In the genomic region with DNA sequence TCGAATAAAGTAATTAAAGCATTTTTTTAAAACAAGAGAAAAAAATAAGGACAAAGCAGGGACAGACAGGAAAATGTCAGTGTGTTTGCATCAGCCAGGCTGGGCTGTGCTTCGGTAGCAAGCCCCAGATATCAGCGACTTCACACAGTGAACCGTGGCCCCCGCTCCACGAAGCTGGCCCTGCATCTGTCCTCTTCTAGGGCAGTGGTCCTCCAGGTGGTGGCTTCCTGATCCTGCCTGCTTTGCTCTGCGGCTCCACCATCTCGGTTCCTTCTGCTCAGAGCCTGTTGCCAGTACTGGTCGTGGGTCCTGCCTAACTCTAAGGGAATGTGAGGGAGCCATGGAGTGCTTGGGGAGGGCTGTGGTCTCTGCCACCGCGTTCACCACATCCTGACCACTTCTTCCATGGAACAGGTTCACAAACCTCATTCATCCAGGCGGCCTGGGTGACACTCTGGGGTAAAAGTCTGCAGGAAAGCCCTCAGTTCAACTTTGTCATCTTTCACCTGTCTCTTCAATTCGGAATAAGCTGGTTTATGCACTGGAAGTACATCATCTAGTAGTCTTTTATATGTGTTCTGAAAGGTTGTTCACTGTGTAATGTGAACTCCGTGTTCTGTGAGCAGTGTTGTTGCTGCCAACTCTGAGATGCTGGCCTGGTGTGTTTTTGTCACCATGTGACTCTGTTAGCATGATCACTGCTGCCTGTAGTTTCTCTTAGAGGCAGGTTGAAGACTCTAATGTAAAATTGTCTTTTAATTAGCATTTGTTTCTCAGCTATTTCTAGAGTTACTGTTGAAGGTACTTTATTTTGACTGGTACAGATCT, we compare ENCODE assay signal across 15 cellular contexts. TPM values are rescaled to one million over a fixed set of nuclear protein-coding genes. Genes with fewer than 3 reads are reported as not detected.
A peak's percentile ranks its signal among the peaks of the same experiment; 100 is the strongest.
DNase-seq lines count a peak whose midpoint lies in the region; ATAC-seq and TF ChIP-seq lines count a peak whose summit lies in the region.
"Had no signal": no experiment of that assay in that cellular context is flagged by ENCODE, and none has a peak within 500 bp of the region (broad histone marks: within the 10 kb centered on the region; RNA-seq: fewer than 3 reads in every experiment).

No MANE protein-coding gene starts in this region.

- CTCF ChIA-PET in RWPE1 (lab: Yijun Ruan, JAX): interaction anchor here (0.9 kb wide), 1 partner anchor 233 kb away, joined by 3 read pairs; no protein-coding TSS in a partner anchor

- H3K4me1 ChIP-seq in DND-41 (ENCODE audit: insufficient read depth, low read length) (no peaks in the 10 kb centered on the region), neuronal stem cell (ENCODE audit: control insufficient read depth in 2 of 2, insufficient read depth in 1 of 2, low read depth in 1 of 2, low read length in 2 of 2) (no peaks in the 10 kb centered on the region)
- H3K4me1 ChIP-seq in effector memory CD4-positive, alpha-beta T cell (ENCODE audit: control insufficient read depth, insufficient read depth, low read length, poor library complexity, severe bottlenecking): no peaks in the 10 kb centered on the region

- no peak overlapping the region for H4K91ac ChIP-seq in neuronal stem cell (ENCODE audit: low read depth, low read length, poor library complexity)

- intact Hi-C loops in dorsolateral prefrontal cortex (cut with DNase I): no loop called here

- ATAC-seq in DND-41 (ENCODE audit: insufficient read depth, low read depth) (peak; percentile 56), GM19023 (IDR thresholded peaks at IDR 0.05; ENCODE audit: unreplicated experiment) (no peak)
- ATAC-seq: HCT116, sciatic nerve had no signal

- H3K18ac ChIP-seq in neuronal stem cell (ENCODE audit: low read length): no peak overlapping the region

- no peaks in the 10 kb centered on the region for H3K79me2 ChIP-seq in DND-41 (ENCODE audit: insufficient read depth, low read length)

- POLR2A ChIA-PET in RWPE1 (lab: Yijun Ruan, JAX; ENCODE audit: low non-redundant PET): no interaction called here

- H3K36me3 ChIP-seq in DND-41 (ENCODE audit: insufficient read depth, low read length) (peaks cover 9% of the 10 kb centered on the region), neuronal stem cell (replicated peaks in 1 of 2; ENCODE audit: control insufficient read depth in 2 of 2, insufficient read depth in 2 of 2, low read length in 2 of 2) (peaks cover 11 to 51% of the 10 kb centered on the region in 2 donors)
- H3K36me3 ChIP-seq in effector memory CD4-positive, alpha-beta T cell (ENCODE audit: control insufficient read depth, insufficient read depth, low read length): no peaks in the 10 kb centered on the region
- H3K36me3 ChIP-seq: thoracic aorta had no signal

- H3K9me3 ChIP-seq in DND-41 (ENCODE audit: insufficient read depth, low read length, severe bottlenecking) (no peaks in the 10 kb centered on the region), neuronal stem cell (replicated peaks in 1 of 2; ENCODE audit: control insufficient read depth in 2 of 2, insufficient read depth in 1 of 2, low read depth in 1 of 2, low read length in 2 of 2) (no peaks in the 10 kb centered on the region)
- no peaks in the 10 kb centered on the region for H3K9me3 ChIP-seq in effector memory CD4-positive, alpha-beta T cell (ENCODE audit: control insufficient read depth, low read length)
- H3K9me3 ChIP-seq: thoracic aorta had no signal

- H3K9ac ChIP-seq in DND-41 (ENCODE audit: low read depth, low read length): no peak overlapping the region
- H3K9ac ChIP-seq in neuronal stem cell (ENCODE audit: low read depth, low read length, poor library complexity): peak overlapping the region; percentile 34

- H2BK15ac ChIP-seq in neuronal stem cell (ENCODE audit: low read length): no peak overlapping the region

- no peaks in the 10 kb centered on the region for H3K79me1 ChIP-seq in neuronal stem cell (ENCODE audit: low read depth, low read length)

- no peak overlapping the region for H2BK5ac ChIP-seq in neuronal stem cell (ENCODE audit: low read length)

- no peak overlapping the region for H2BK120ac ChIP-seq in neuronal stem cell (ENCODE audit: low read depth, low read length)

- H2AFZ ChIP-seq in DND-41 (ENCODE audit: low read depth, low read length) (no peak overlapping the region), neuronal stem cell (ENCODE audit: low read length) (no peak overlapping the region)

- H3K4me2 ChIP-seq in DND-41 (ENCODE audit: insufficient read depth, low read length) (no peak overlapping the region), neuronal stem cell (ENCODE audit: insufficient read depth, low read length, poor library complexity, severe bottlenecking) (no peak overlapping the region)

- H3K14ac ChIP-seq in neuronal stem cell (ENCODE audit: low read length): no peak overlapping the region

- no peak overlapping the region for H3K4ac ChIP-seq in neuronal stem cell (ENCODE audit: low read length)

- WGBS in neuronal stem cell (ENCODE audit: extremely low coverage in 2 of 2, insufficient read length in 2 of 2, insufficient replicate concordance in 1 of 2), 2 donors: no CpG with 5 or more reads among the region's 14 CpGs

- peak overlapping the region; percentile 96 for H2BK12ac ChIP-seq in neuronal stem cell (ENCODE audit: low read length)

- H3K27me3 ChIP-seq in DND-41 (ENCODE audit: insufficient read depth, low read length, poor library complexity): no peaks in the 10 kb centered on the region
- no peaks in the 10 kb centered on the region for H3K27me3 ChIP-seq in dorsolateral prefrontal cortex
- H3K27me3 ChIP-seq in neuronal stem cell (ENCODE audit: control insufficient read depth in 3 of 3, insufficient read depth in 3 of 3, low read depth in 1 of 3, low read length in 3 of 3): no peaks in the 10 kb centered on the region
- H3K27me3 ChIP-seq in effector memory CD4-positive, alpha-beta T cell (replicated peaks; ENCODE audit: control insufficient read depth, insufficient read depth, low read length, poor library complexity, severe bottlenecking): no peaks in the 10 kb centered on the region

- H3K23ac ChIP-seq in neuronal stem cell (ENCODE audit: low read depth, low read length, poor library complexity): no peak overlapping the region

- DNase-seq in DND-41 (peak; percentile 21), RWPE1 (ENCODE audit: low spot score) (no peak), dorsolateral prefrontal cortex (peak in 1 of 10 donors; percentile 23), neuronal stem cell (ENCODE audit: low spot score) (no peak), NCI-H2227 (lab: John Stamatoyannopoulos, UW; ENCODE audit: unreplicated experiment) (no peak), HK-2 (ENCODE audit: unreplicated experiment) (no peak)
- no peak for DNase-seq in effector memory CD4-positive, alpha-beta T cell
- DNase-seq: dermis blood vessel endothelial cell, GF-D8, islet precursor cell, NCI-H2081 had no signal

- H3K27ac ChIP-seq in DND-41 (ENCODE audit: low read length) (no peak overlapping the region), RWPE1 (0 out of 2 replicates have a peak overlapping the region, but pooled peaks have one; percentile 21), dorsolateral prefrontal cortex (peak overlapping the region in 51 of 59 donors; percentile 4 to 80 (median 60)), neuronal stem cell (replicated peaks; ENCODE audit: low read length) (no peak overlapping the region)
- no peak overlapping the region for H3K27ac ChIP-seq in effector memory CD4-positive, alpha-beta T cell (ENCODE audit: insufficient read depth, low read length, poor library complexity, severe bottlenecking)
- H3K27ac ChIP-seq: thoracic aorta had no signal

- TF ChIP-seq CTCF in DND-41 (IDR thresholded peaks at IDR 0.05; ENCODE audit: borderline replicate concordance, extremely low read depth, low read length, poor library complexity, severe bottlenecking) (no peak), RWPE1 (conservative IDR thresholded peaks at IDR 0.05; ENCODE audit: low read depth) (no peak), dorsolateral prefrontal cortex (IDR thresholded peaks at IDR 0.05 in 54 of 56, conservative IDR thresholded peaks at IDR 0.05 in 2 of 56; ENCODE audit: low read depth in 1 of 56, partially characterized antibody in 56 of 56) (no peak)

- H2AK5ac ChIP-seq in neuronal stem cell (ENCODE audit: low read depth, low read length): no peak overlapping the region

- H4K20me1 ChIP-seq in DND-41 (ENCODE audit: insufficient read depth, low read length): no peaks in the 10 kb centered on the region

- H3K4me3 ChIP-seq in DND-41 (ENCODE audit: low read depth in 1 of 2, low read length in 2 of 2) (no peak overlapping the region), dorsolateral prefrontal cortex (no peak overlapping the region), neuronal stem cell (ENCODE audit: low read length in 2 of 2) (no peak overlapping the region)
- no peak overlapping the region for H3K4me3 ChIP-seq in effector memory CD4-positive, alpha-beta T cell (ENCODE audit: insufficient read depth, low read depth, low read length, poor library complexity, severe bottlenecking)
- H3K4me3 ChIP-seq: thoracic aorta had no signal

- H4K8ac ChIP-seq in neuronal stem cell (ENCODE audit: low read depth, low read length): no peak overlapping the region

RNA-seq across cellular contexts. Expression of gene ANKRD9, which starts 47.9 kb away (rescaled TPM):
- 100 to 1,000 TPM in 1 of 120 experiments, 10 to 100 TPM in 119; 20.1 to 115 (median 36.3) TPM for total RNA-seq in dorsolateral prefrontal cortex
- polyA plus RNA-seq in neuronal stem cell (2013, experiment 1 of 2): 21.5 TPM
- 21.0 TPM for polyA plus RNA-seq in neuronal stem cell (2013, experiment 2 of 2)

Comparison
In these comparisons a context has a peak if more than half of its experiments do, and no peak if none do; other contexts are left out.
1. H3K27ac ChIP-seq: peak in RWPE1 (single experiment) and dorsolateral prefrontal cortex (51 of 59); none in DND-41 (single experiment), neuronal stem cell (single experiment) and effector memory CD4-positive, alpha-beta T cell (single experiment).